ENCODE assay signal across 22 cellular contexts in genomic region chr6:152571863-152572394, GRCh38.
"Had no signal": no experiment of that assay in that cellular context is flagged by ENCODE, and none has a peak within 500 bp of the region (broad histone marks: within the 10 kb centered on the region; RNA-seq: fewer than 3 reads in every experiment).

No MANE protein-coding gene starts in this region.

- H3K9me3 ChIP-seq: heart right ventricle, prostate gland, right atrium auricular region had no signal

- DNase-seq: activated B cell treated with CpG ODN at 0.5 μM for 24 hours; activated CD4-positive, alpha-beta T cell treated with anti-CD3 and anti-CD28 coated beads, Interleukin-2, amount 10 ng/mL, durations not matched to agents 24 days and 14 days; activated CD8-positive, alpha-beta T cell treated with anti-CD3 and anti-CD28 coated beads for 36 hours; activated naive CD4-positive, alpha-beta T cell treated with Interleukin-2 at 50 U/mL for 16 hours; activated naive CD8-positive, alpha-beta T cell treated with anti-CD3 and anti-CD28 coated beads, Interleukin-2, amount 10 ng/mL, durations not matched to agents 7 days and 5 days; activated T-cell treated with anti-CD3 and anti-CD28 coated beads, Interleukin-2, amount 50 U/mL, for 24 hours; amygdala; cerebellar nuclear complex; cortex of kidney; effector CD4-positive, alpha-beta T cell; heart right ventricle; occipital lobe; stimulated activated CD4-positive, alpha-beta T cell treated with anti-CD3 and anti-CD28 coated beads, Interleukin-2, amount 100 ng/mL, for 24 hours; stimulated activated naive CD8-positive, alpha-beta T cell treated with anti-CD3 and anti-CD28 coated beads, Interleukin-15, Interleukin-2, amounts not matched to agents 100 U/mL and 50 U/mL, for 24 hours; T-helper 1 cell; T-helper 9 cell had no signal

- H3K27ac Mint-ChIP-seq: activated B cell treated with CpG ODN at 0.5 μM for 24 hours; activated CD4-positive, alpha-beta T cell treated with anti-CD3 and anti-CD28 coated beads, Interleukin-2, amount 10 ng/mL, durations not matched to agents 24 days and 14 days; activated CD8-positive, alpha-beta T cell treated with anti-CD3 and anti-CD28 coated beads for 36 hours; activated naive CD8-positive, alpha-beta T cell treated with anti-CD3 and anti-CD28 coated beads, Interleukin-2, amount 10 ng/mL, durations not matched to agents 7 days and 5 days; activated T-cell treated with anti-CD3 and anti-CD28 coated beads, Interleukin-2, amount 50 U/mL, for 24 hours; activated T-helper 2 cell treated with anti-CD3 and anti-CD28 coated beads, Interferon-gamma antibody, Interleukin-2, Interleukin-4, amounts not matched to agents 10 μg/mL and 5 μg/mL and 100 μg/mL, durations not matched to agents 14 hours and 24 hours and 36 hours; brain; mesothelial cell of epicardium had no signal

- H3K36me3 ChIP-seq: heart right ventricle, prostate gland, right atrium auricular region had no signal

- H3K27me3 Mint-ChIP-seq: activated B cell treated with CpG ODN at 0.5 μM for 24 hours; activated CD4-positive, alpha-beta T cell treated with anti-CD3 and anti-CD28 coated beads, Interleukin-2, amount 10 ng/mL, durations not matched to agents 24 days and 14 days; activated naive CD8-positive, alpha-beta T cell treated with anti-CD3 and anti-CD28 coated beads, Interleukin-2, amount 10 ng/mL, durations not matched to agents 7 days and 5 days; brain had no signal

- H3K36me3 Mint-ChIP-seq: activated naive CD8-positive, alpha-beta T cell treated with anti-CD3 and anti-CD28 coated beads, Interleukin-2, amount 10 ng/mL, durations not matched to agents 7 days and 5 days; brain; mesothelial cell of epicardium had no signal

- H3K27ac ChIP-seq: right atrium auricular region had no signal

- ATAC-seq: activated CD8-positive, alpha-beta T cell treated with anti-CD3 and anti-CD28 coated beads for 36 hours; SK-N-SH treated with all-trans-retinoic acid at 6 μM for 48 hours; stimulated activated naive CD8-positive, alpha-beta T cell treated with anti-CD3 and anti-CD28 coated beads, Interleukin-15, Interleukin-2, amounts not matched to agents 100 U/mL and 50 U/mL, for 24 hours had no signal

- H3K27me3 ChIP-seq: heart right ventricle, right atrium auricular region had no signal

- H3K4me3 Mint-ChIP-seq: activated B cell treated with CpG ODN at 0.5 μM for 24 hours; activated CD4-positive, alpha-beta T cell treated with anti-CD3 and anti-CD28 coated beads, Interleukin-2, amount 10 ng/mL, durations not matched to agents 24 days and 14 days; activated CD8-positive, alpha-beta T cell treated with anti-CD3 and anti-CD28 coated beads for 36 hours; activated naive CD8-positive, alpha-beta T cell treated with anti-CD3 and anti-CD28 coated beads, Interleukin-2, amount 10 ng/mL, durations not matched to agents 7 days and 5 days; activated T-cell treated with anti-CD3 and anti-CD28 coated beads, Interleukin-2, amount 50 U/mL, for 24 hours; brain; mesothelial cell of epicardium had no signal

- H3K4me1 Mint-ChIP-seq: activated B cell treated with CpG ODN at 0.5 μM for 24 hours; activated CD4-positive, alpha-beta T cell treated with anti-CD3 and anti-CD28 coated beads, Interleukin-2, amount 10 ng/mL, durations not matched to agents 24 days and 14 days; activated naive CD8-positive, alpha-beta T cell treated with anti-CD3 and anti-CD28 coated beads, Interleukin-2, amount 10 ng/mL, durations not matched to agents 7 days and 5 days had no signal

- H3K4me1 ChIP-seq: prostate gland had no signal

- H3K9me3 Mint-ChIP-seq: activated B cell treated with CpG ODN at 0.5 μM for 24 hours; activated CD4-positive, alpha-beta T cell treated with anti-CD3 and anti-CD28 coated beads, Interleukin-2, amount 10 ng/mL, durations not matched to agents 24 days and 14 days; activated CD8-positive, alpha-beta T cell treated with anti-CD3 and anti-CD28 coated beads for 36 hours; activated naive CD8-positive, alpha-beta T cell treated with anti-CD3 and anti-CD28 coated beads, Interleukin-2, amount 10 ng/mL, durations not matched to agents 7 days and 5 days; activated T-cell treated with anti-CD3 and anti-CD28 coated beads, Interleukin-2, amount 50 U/mL, for 24 hours; activated T-helper 2 cell treated with anti-CD3 and anti-CD28 coated beads, Interferon-gamma antibody, Interleukin-2, Interleukin-4, amounts not matched to agents 10 μg/mL and 5 μg/mL and 100 μg/mL, durations not matched to agents 14 hours and 24 hours and 36 hours; brain; mesothelial cell of epicardium had no signal

- H3K4me3 ChIP-seq: heart right ventricle, prostate gland, right atrium auricular region had no signal
